In the genomic region with DNA sequence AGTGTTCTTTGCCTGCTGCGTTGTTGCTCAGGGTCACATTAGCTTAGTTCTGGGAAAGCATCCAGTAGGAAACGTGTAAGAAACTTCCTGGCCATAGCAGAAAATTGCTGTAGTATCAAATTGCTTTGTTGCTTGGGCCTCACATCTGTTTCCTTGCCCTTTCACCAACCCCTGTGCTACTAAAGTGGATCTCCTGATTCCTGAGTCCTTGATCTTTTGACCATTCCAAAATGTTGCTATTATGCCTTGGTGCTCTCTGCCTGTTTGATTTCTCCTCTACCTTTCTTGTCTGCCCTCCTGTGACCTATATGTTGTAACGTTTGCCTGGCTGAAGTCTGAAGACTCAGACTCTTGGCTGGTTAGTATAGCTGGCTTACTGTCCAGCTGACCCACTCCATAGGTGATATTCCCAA, we compare ENCODE assay signal across 17 cellular contexts.
A peak's percentile ranks its signal among the peaks of the same experiment; 100 is the strongest.
DNase-seq lines count a peak whose midpoint lies in the region; ATAC-seq and TF ChIP-seq lines count a peak whose summit lies in the region.
"Had no signal": no experiment of that assay in that cellular context is flagged by ENCODE, and none has a peak within 500 bp of the region (broad histone marks: within the 10 kb centered on the region; RNA-seq: fewer than 3 reads in every experiment).

No MANE protein-coding gene starts in this region.

- H3K27ac Mint-ChIP-seq in CD14-positive monocyte = no peak overlapping the region
- H3K27ac Mint-ChIP-seq: naive B cell had no signal

- peak; percentile 43 for ATAC-seq in gastroesophageal sphincter
- peak; percentile 56 to 64 for ATAC-seq in gastrocnemius medialis
- ATAC-seq in HG02571 (IDR thresholded peaks at IDR 0.05; ENCODE audit: unreplicated experiment) = no peak

- in situ Hi-C loops in gastrocnemius medialis (cut with MboI; ENCODE audit: low sequenced_read_pairs in 4 of 4) = no loop called here

- H3K27ac ChIP-seq in gastroesophageal sphincter (no peak overlapping the region), gastrocnemius medialis (peak overlapping the region in 3 of 4 donors; percentile 44 to 63 (median 52)), vagina (no peak overlapping the region)
- H3K27ac ChIP-seq: sigmoid colon had no signal

- TF ChIP-seq POLR2A in gastroesophageal sphincter (IDR thresholded peaks at IDR 0.05) = no peak
- no peak for TF ChIP-seq POLR2A in gastrocnemius medialis (IDR thresholded peaks at IDR 0.05)
- no peak for TF ChIP-seq POLR2A in vagina (IDR thresholded peaks at IDR 0.05)

- TF ChIP-seq CTCF in HFF-Myc (IDR thresholded peaks at IDR 0.05; ENCODE audit: low read depth, low read length, missing control alignments) (no peak), gastroesophageal sphincter (IDR thresholded peaks at IDR 0.05) (no peak), gastrocnemius medialis (IDR thresholded peaks at IDR 0.05 in 4 of 5, conservative IDR thresholded peaks at IDR 0.05 in 1 of 5) (no peak), CD14-positive monocyte (IDR thresholded peaks at IDR 0.05) (no peak), vagina (IDR thresholded peaks at IDR 0.05) (no peak)

- H3K27me3 ChIP-seq in gastroesophageal sphincter (no peaks in the 10 kb centered on the region), gastrocnemius medialis (no peaks in the 10 kb centered on the region), vagina (no peaks in the 10 kb centered on the region)
- H3K27me3 ChIP-seq: esophagus squamous epithelium, sigmoid colon had no signal

- intact Hi-C loops in gastrocnemius medialis (cut with DNase I; ENCODE audit: low total_unique reads) (no loop called here), CD14-positive monocyte (cut with micrococcal nuclease) (no loop called here), vagina (cut with DNase I) (no loop called here)

- peaks cover 0 to 2% (median 0%) of the 10 kb centered on the region in 3 donors for H3K27me3 Mint-ChIP-seq in CD14-positive monocyte (ENCODE audit: low read depth in 3 of 3)

- WGBS in gastroesophageal sphincter (ENCODE audit: low coverage in 1 of 2), 2 donors = 7 to 38% methylated on average over 3 of the region's 3 CpGs

- DNase-seq in HFF-Myc (ENCODE audit: extremely low read depth, low read depth) = peak; percentile 41
- peak; percentile 20 for DNase-seq in astrocyte of the hippocampus (ENCODE audit: low read depth, low spot score)
- DNase-seq in gastrocnemius medialis = no peak
- no peak for DNase-seq in CD14-positive monocyte (ENCODE audit: low spot score)
- DNase-seq in NCI-H1105 treated with DMSO at 0.1 percent for 48 hours (lab: John Stamatoyannopoulos, UW) = no peak
- no peak for DNase-seq in vagina (ENCODE audit: extremely low spot score in 2 of 2)
- DNase-seq: activated CD4-positive, alpha-beta T cell treated with anti-CD3 and anti-CD28 coated beads, Interleukin-2, amount 50 U/mL, for 48 hours; activated effector memory CD4-positive, alpha-beta T cell treated with anti-CD3 and anti-CD28 coated beads, Interleukin-2, amount 50 U/mL, for 16 hours; CD4-positive, CD25-positive, alpha-beta regulatory T cell; esophagus squamous epithelium; naive B cell; NCI-H146; NCI-H526 treated with DMSO at 0.1 percent for 48 hours; Right ventricle myocardium superior; sigmoid colon had no signal

- H3K4me1 Mint-ChIP-seq in CD14-positive monocyte = no peaks in the 10 kb centered on the region
- H3K4me1 Mint-ChIP-seq: CD4-positive, CD25-positive, alpha-beta regulatory T cell; naive B cell had no signal

- no peak overlapping the region for H3K4me3 ChIP-seq in HFF-Myc (replicated peaks; ENCODE audit: low read depth, low read length)
- no peak overlapping the region for H3K4me3 ChIP-seq in gastroesophageal sphincter
- H3K4me3 ChIP-seq in gastrocnemius medialis = no peak overlapping the region
- no peak overlapping the region for H3K4me3 ChIP-seq in vagina
- H3K4me3 ChIP-seq: esophagus squamous epithelium, sigmoid colon had no signal

- no peaks in the 10 kb centered on the region for H3K9me3 ChIP-seq in gastroesophageal sphincter
- no peaks in the 10 kb centered on the region for H3K9me3 ChIP-seq in gastrocnemius medialis
- H3K9me3 ChIP-seq in vagina = no peaks in the 10 kb centered on the region
- H3K9me3 ChIP-seq: esophagus squamous epithelium, sigmoid colon had no signal

- H3K36me3 ChIP-seq in gastroesophageal sphincter (no peaks in the 10 kb centered on the region), gastrocnemius medialis (no peaks in the 10 kb centered on the region), vagina (no peaks in the 10 kb centered on the region)
- H3K36me3 ChIP-seq: esophagus squamous epithelium, sigmoid colon had no signal

- H3K4me1 ChIP-seq in gastroesophageal sphincter (no peaks in the 10 kb centered on the region), gastrocnemius medialis (peaks cover 0 to 5% of the 10 kb centered on the region in 2 donors), vagina (no peaks in the 10 kb centered on the region)

- no peaks in the 10 kb centered on the region for H3K36me3 Mint-ChIP-seq in CD14-positive monocyte
- H3K36me3 Mint-ChIP-seq: CD4-positive, CD25-positive, alpha-beta regulatory T cell; naive B cell had no signal

- no peak overlapping the region for H3K4me3 Mint-ChIP-seq in CD14-positive monocyte
- H3K4me3 Mint-ChIP-seq: CD4-positive, CD25-positive, alpha-beta regulatory T cell; naive B cell had no signal

- no peak for TF ChIP-seq EP300 in gastroesophageal sphincter (IDR thresholded peaks at IDR 0.05)

- H3K9me3 Mint-ChIP-seq in CD14-positive monocyte = peaks cover 0 to 2% (median 0%) of the 10 kb centered on the region in 7 donors

Comparison
In these comparisons a context has a peak if more than half of its experiments do, and no peak if none do; other contexts are left out.
1. DNase-seq: peak in HFF-Myc (single experiment) and astrocyte of the hippocampus (single experiment); none in gastrocnemius medialis (0 of 2), CD14-positive monocyte (single experiment), NCI-H1105 treated with DMSO at 0.1 percent for 48 hours (single experiment) and vagina (0 of 2).
2. H3K27ac ChIP-seq: peak in gastrocnemius medialis (3 of 4); none in gastroesophageal sphincter (0 of 4) and vagina (single experiment).